Comparison of ENCODE assay signal across 13 cellular contexts in genomic region chr6:10583509-10583908, GRCh38.
DNase-seq lines count a peak whose midpoint lies in the region; ATAC-seq and TF ChIP-seq lines count a peak whose summit lies in the region.
"Had no signal": no experiment of that assay in that cellular context is flagged by ENCODE, and none has a peak within 500 bp of the region (broad histone marks: within the 10 kb centered on the region; RNA-seq: fewer than 3 reads in every experiment).

No MANE protein-coding gene starts in this region.

- peaks cover 48% of the 10 kb centered on the region for H3K4me1 ChIP-seq in Caco-2
- H3K4me1 ChIP-seq in H9 (ENCODE audit: insufficient read depth, low read length): peaks cover 34% of the 10 kb centered on the region; the same call in 1 of the 2 replicates
- peaks cover 31% of the 10 kb centered on the region for H3K4me1 ChIP-seq in body of pancreas
- H3K4me1 ChIP-seq in lower lobe of right lung: peaks cover 29% of the 10 kb centered on the region
- peaks cover 21 to 25% of the 10 kb centered on the region in 2 donors for H3K4me1 ChIP-seq in thyroid gland

- peak overlapping the region; percentile 65; the same call in 1 of the 2 replicates for H3K4ac ChIP-seq in H9 (ENCODE audit: low read depth, low read length)

- peaks cover 2% of the 10 kb centered on the region for H4K20me1 ChIP-seq in H9 (ENCODE audit: control insufficient read depth, insufficient read depth, insufficient read length)

- H4K91ac ChIP-seq in H9 (ENCODE audit: insufficient read length, low read depth, low read length): no peak overlapping the region

- peak overlapping the region; percentile 1 for H2BK5ac ChIP-seq in H9 (ENCODE audit: insufficient read length, low read length)

- H3K4me3 Mint-ChIP-seq in Caco-2 (ENCODE audit: unreplicated experiment): no peak overlapping the region
- peak overlapping the region; percentile 38 to 88 for H3K4me3 Mint-ChIP-seq in H9
- H3K4me3 Mint-ChIP-seq in stimulated activated naive B cell treated with anti-CD40 and anti-IgM and Interleukin-4, amounts not matched to agents 10 μg/mL and 1 μg/mL and 100 μg/mL, for 72 hours: no peak overlapping the region
- H3K4me3 Mint-ChIP-seq: activated T-helper 17 cell treated with anti-CD3 and anti-CD28 coated beads, Interleukin-2, amount 50 U/mL, for 72 hours; CD4-positive, alpha-beta memory T cell had no signal

- no peaks in the 10 kb centered on the region for H3K9me3 Mint-ChIP-seq in Caco-2 (ENCODE audit: unreplicated experiment)
- no peaks in the 10 kb centered on the region; a peak in 1 of 5 replicates for H3K9me3 Mint-ChIP-seq in H9
- H3K9me3 Mint-ChIP-seq in stimulated activated naive B cell treated with anti-CD40 and anti-IgM and Interleukin-4, amounts not matched to agents 10 μg/mL and 1 μg/mL and 100 μg/mL, for 72 hours: no peaks in the 10 kb centered on the region
- H3K9me3 Mint-ChIP-seq: activated T-helper 17 cell treated with anti-CD3 and anti-CD28 coated beads, Interleukin-2, amount 50 U/mL, for 72 hours; CD4-positive, alpha-beta memory T cell had no signal

- H3K4me1 Mint-ChIP-seq in Caco-2 (ENCODE audit: low read depth, unreplicated experiment): peaks cover 39% of the 10 kb centered on the region
- peaks cover 51 to 58% of the 10 kb centered on the region in 2 experiments for H3K4me1 Mint-ChIP-seq in H9
- peaks cover 23 to 41% of the 10 kb centered on the region in 2 donors for H3K4me1 Mint-ChIP-seq in stimulated activated naive B cell treated with anti-CD40 and anti-IgM and Interleukin-4, amounts not matched to agents 10 μg/mL and 1 μg/mL and 100 μg/mL, for 72 hours
- H3K4me1 Mint-ChIP-seq: activated T-helper 17 cell treated with anti-CD3 and anti-CD28 coated beads, Interleukin-2, amount 50 U/mL, for 72 hours had no signal

- H3K9me3 ChIP-seq in Caco-2 (no peaks in the 10 kb centered on the region), H9 (ENCODE audit: control insufficient read depth, low read depth, low read length) (no peaks in the 10 kb centered on the region), body of pancreas (no peaks in the 10 kb centered on the region), lower lobe of right lung (no peaks in the 10 kb centered on the region), thyroid gland (no peaks in the 10 kb centered on the region)

- H3K27me3 ChIP-seq in Caco-2 (replicated peaks; ENCODE audit: control insufficient read depth, insufficient read depth, low read length) (no peaks in the 10 kb centered on the region), H9 (ENCODE audit: insufficient read depth, low read length) (no peaks in the 10 kb centered on the region), body of pancreas (no peaks in the 10 kb centered on the region), lower lobe of right lung (ENCODE audit: low read depth) (no peaks in the 10 kb centered on the region), thyroid gland (no peaks in the 10 kb centered on the region)
- H3K27me3 ChIP-seq: brain microvascular endothelial cell had no signal

- peak overlapping the region; percentile 50 for H2BK120ac ChIP-seq in H9 (ENCODE audit: low read depth, low read length, poor library complexity, severe bottlenecking)

- no peak for TF ChIP-seq CTCF in Caco-2 (IDR thresholded peaks at IDR 0.05; ENCODE audit: insufficient read depth in 1 of 2, low read depth in 1 of 2, low read length in 1 of 2, severe bottlenecking in 1 of 2, unreplicated experiment in 1 of 2)
- TF ChIP-seq CTCF in H9 (conservative IDR thresholded peaks at IDR 0.05): no peak
- no peak for TF ChIP-seq CTCF in body of pancreas (IDR thresholded peaks at IDR 0.05)
- TF ChIP-seq CTCF in lower lobe of right lung (IDR thresholded peaks at IDR 0.05): no peak
- no peak for TF ChIP-seq CTCF in thyroid gland (IDR thresholded peaks at IDR 0.05)

- peak overlapping the region; percentile 55 for H3K14ac ChIP-seq in H9 (ENCODE audit: insufficient read depth, low read length)

- H2AK5ac ChIP-seq in H9 (ENCODE audit: insufficient read length, low read length): no peak overlapping the region

- H3K23me2 ChIP-seq in H9 (ENCODE audit: insufficient read length, low read depth, low read length, poor library complexity, severe bottlenecking): peaks cover 12% of the 10 kb centered on the region

- H3K36me3 Mint-ChIP-seq in Caco-2 (ENCODE audit: insufficient read depth, unreplicated experiment) (peaks cover 35% of the 10 kb centered on the region), H9 (ENCODE audit: insufficient read depth in 1 of 3, low read depth in 3 of 3) (peaks cover 0 to 2% (median 0%) of the 10 kb centered on the region in 3 experiments; a peak in 3 of 7 replicates)
- peaks cover 31 to 35% of the 10 kb centered on the region in 2 donors for H3K36me3 Mint-ChIP-seq in stimulated activated naive B cell treated with anti-CD40 and anti-IgM and Interleukin-4, amounts not matched to agents 10 μg/mL and 1 μg/mL and 100 μg/mL, for 72 hours
- H3K36me3 Mint-ChIP-seq: CD4-positive, alpha-beta memory T cell had no signal

- WGBS in H9 (ENCODE audit: extremely low coverage, insufficient read length, low lambda C conversion rate): no CpG with 5 or more reads among the region's 3 CpGs
- WGBS in body of pancreas, 2 donors: 33 to 43% methylated on average over 3 of the region's 3 CpGs
- 26 to 29% methylated on average over 3 of the region's 3 CpGs for WGBS in thyroid gland, 2 donors

- H2BK12ac ChIP-seq in H9 (ENCODE audit: insufficient read length, low read depth, low read length): peak overlapping the region; percentile 12

- ATAC-seq in body of pancreas (peak; percentile 48), lower lobe of right lung (peak; percentile 31 to 72), GM18873 (IDR thresholded peaks at IDR 0.05; ENCODE audit: low FRiP score, unreplicated experiment) (no peak)
- ATAC-seq in stimulated activated naive B cell treated with anti-CD40 and anti-IgM and Interleukin-4, amounts not matched to agents 10 μg/mL and 1 μg/mL and 100 μg/mL, for 72 hours (replicated peaks): no peak
- ATAC-seq: activated CD4-positive, CD25-positive, alpha-beta regulatory T cell treated with anti-CD3 and anti-CD28 coated beads, Interleukin-2, amount 50 U/mL, for 24 hours; activated T-helper 17 cell treated with anti-CD3 and anti-CD28 coated beads, Interleukin-2, amount 50 U/mL, for 72 hours; sciatic nerve had no signal

- H3K56ac ChIP-seq in H9 (ENCODE audit: insufficient read length, low read depth, low read length): no peak overlapping the region

- no peaks in the 10 kb centered on the region for H3K27me3 Mint-ChIP-seq in Caco-2 (ENCODE audit: insufficient read depth, unreplicated experiment)
- no peaks in the 10 kb centered on the region for H3K27me3 Mint-ChIP-seq in H9 (ENCODE audit: low read depth)
- no peaks in the 10 kb centered on the region for H3K27me3 Mint-ChIP-seq in stimulated activated naive B cell treated with anti-CD40 and anti-IgM and Interleukin-4, amounts not matched to agents 10 μg/mL and 1 μg/mL and 100 μg/mL, for 72 hours
- H3K27me3 Mint-ChIP-seq: activated T-helper 17 cell treated with anti-CD3 and anti-CD28 coated beads, Interleukin-2, amount 50 U/mL, for 72 hours; CD4-positive, alpha-beta memory T cell had no signal

- H3K4me3 ChIP-seq in Caco-2 (ENCODE audit: low read depth, low read length) (0 out of 2 replicates have a peak overlapping the region, but pooled peaks have one; percentile 11), body of pancreas (no peak overlapping the region), lower lobe of right lung (no peak overlapping the region), thyroid gland (replicated peaks in 1 of 3) (no peak overlapping the region)

- H3K27ac Mint-ChIP-seq in Caco-2 (ENCODE audit: unreplicated experiment): peak overlapping the region; percentile 86
- H3K27ac Mint-ChIP-seq in H9: peak overlapping the region; percentile 96 to 99 (median 99)
- H3K27ac Mint-ChIP-seq in stimulated activated naive B cell treated with anti-CD40 and anti-IgM and Interleukin-4, amounts not matched to agents 10 μg/mL and 1 μg/mL and 100 μg/mL, for 72 hours: no peak overlapping the region
- H3K27ac Mint-ChIP-seq: activated T-helper 17 cell treated with anti-CD3 and anti-CD28 coated beads, Interleukin-2, amount 50 U/mL, for 72 hours had no signal

- no peak overlapping the region for H2BK15ac ChIP-seq in H9 (ENCODE audit: low read depth, low read length)

- intact Hi-C loops in Caco-2 (cut with micrococcal nuclease; ENCODE audit: unreplicated experiment): loop anchor here (1.0 to 10.0 kb wide), 3 partner anchors 16 to 111 kb away; partner anchors contain the start of genes C6orf52, GCNT2 and PAK1IP1
- intact Hi-C loops in body of pancreas (cut with DNase I): no loop called here
- intact Hi-C loops in lower lobe of right lung (cut with DNase I): no loop called here
- intact Hi-C loops in thyroid gland (cut with DNase I): no loop called here

- no peak overlapping the region for H4K8ac ChIP-seq in H9 (replicated peaks; ENCODE audit: insufficient read length, low read depth, low read length)

- H3K23ac ChIP-seq in H9 (ENCODE audit: insufficient read length, low read depth, low read length): no peak overlapping the region

- H3K36me3 ChIP-seq in Caco-2 (ENCODE audit: control insufficient read depth, insufficient read depth, low read length) (peaks cover 2% of the 10 kb centered on the region; the same call in 1 of the 2 replicates), body of pancreas (replicated peaks in 1 of 2; ENCODE audit: insufficient read depth in 1 of 2, low read depth in 2 of 2) (no peaks in the 10 kb centered on the region), lower lobe of right lung (no peaks in the 10 kb centered on the region), thyroid gland (no peaks in the 10 kb centered on the region)
- H3K36me3 ChIP-seq: brain microvascular endothelial cell had no signal

- peaks cover 25% of the 10 kb centered on the region; the same call in 1 of the 2 replicates for H3K79me2 ChIP-seq in H9 (ENCODE audit: insufficient read depth, low read length)

- H3T11ph ChIP-seq in H9 (ENCODE audit: low read length): no peak overlapping the region

- H3K18ac ChIP-seq in H9 (ENCODE audit: insufficient read length, low read depth, low read length): peak overlapping the region; percentile 54

- TF ChIP-seq POLR2A in body of pancreas (IDR thresholded peaks at IDR 0.05): no peak
- TF ChIP-seq POLR2A in thyroid gland (IDR thresholded peaks at IDR 0.05): no peak

- peak overlapping the region; percentile 6 for H3K9ac ChIP-seq in H9 (ENCODE audit: extremely low read depth, insufficient read length, low read length)

- H4K5ac ChIP-seq in H9 (ENCODE audit: insufficient read length, low read depth, low read length): peak overlapping the region; percentile 33

- H3K4me2 ChIP-seq in H9 (ENCODE audit: insufficient read depth, insufficient read length, low read length): peak overlapping the region; percentile 67

- H2BK20ac ChIP-seq in H9 (ENCODE audit: low read depth, low read length, poor library complexity, severe bottlenecking): no peak overlapping the region

- no peaks in the 10 kb centered on the region for H3K79me1 ChIP-seq in H9 (ENCODE audit: insufficient read depth, low read depth, low read length, poor library complexity, severe bottlenecking)

- POLR2A ChIA-PET in Caco-2 (lab: Charles Lee): interaction anchor here (0.6 to 1.8 kb wide), 3 partner anchors 16 to 182 kb away, joined by 3 to 16 read pairs (median 6); partner anchors contain the start of gene GCNT2

- DNase-seq in Caco-2: peak; percentile 50 to 60
- DNase-seq in H9: no peak
- no peak for DNase-seq in body of pancreas
- no peak for DNase-seq in lower lobe of right lung
- DNase-seq in stimulated activated naive B cell treated with anti-CD40 and anti-IgM and Interleukin-4, amounts not matched to agents 10 μg/mL and 1 μg/mL and 100 μg/mL, for 72 hours: no peak
- DNase-seq in thyroid gland: no peak
- DNase-seq: brain microvascular endothelial cell; CD4-positive, alpha-beta memory T cell; hippocampal formation had no signal

- no TSS peak for BruUV-seq in Caco-2 (replicated peaks; lab: Mats Ljungman, UMichigan)

- H3K27ac ChIP-seq in H9 (ENCODE audit: insufficient read length, low read depth, low read length): peak overlapping the region; percentile 95
- peak overlapping the region; percentile 52 to 68 (median 62) for H3K27ac ChIP-seq in body of pancreas
- H3K27ac ChIP-seq in lower lobe of right lung: no peak overlapping the region
- H3K27ac ChIP-seq in thyroid gland: no peak overlapping the region
- H3K27ac ChIP-seq: brain microvascular endothelial cell had no signal

- H2AFZ ChIP-seq in H9 (ENCODE audit: low read length): no peak overlapping the region

- CTCF ChIA-PET in Caco-2 (lab: Charles Lee): no interaction called here

Comparison
In these comparisons a context has a peak if more than half of its experiments do, and no peak if none do; other contexts are left out.
1. DNase-seq: peak in Caco-2 (2 of 2); none in H9 (single experiment), body of pancreas (0 of 4), lower lobe of right lung (single experiment), stimulated activated naive B cell treated with anti-CD40 and anti-IgM and Interleukin-4, amounts not matched to agents 10 μg/mL and 1 μg/mL and 100 μg/mL, for 72 hours (single experiment) and thyroid gland (0 of 2).
2. H3K4me3 Mint-ChIP-seq: peak in H9 (2 of 2); none in Caco-2 (single experiment) and stimulated activated naive B cell treated with anti-CD40 and anti-IgM and Interleukin-4, amounts not matched to agents 10 μg/mL and 1 μg/mL and 100 μg/mL, for 72 hours (0 of 2).
3. H3K27ac ChIP-seq: peak in H9 (single experiment) and body of pancreas (4 of 4); none in lower lobe of right lung (single experiment) and thyroid gland (0 of 3).
4. ATAC-seq: peak in body of pancreas (single experiment) and lower lobe of right lung (2 of 2); none in GM18873 (single experiment) and stimulated activated naive B cell treated with anti-CD40 and anti-IgM and Interleukin-4, amounts not matched to agents 10 μg/mL and 1 μg/mL and 100 μg/mL, for 72 hours (0 of 2).